In genomic region chr2:110211938-110212858, GRCh38 we compare ENCODE assay signal across 8 cellular contexts. TPM values are rescaled to one million over a fixed set of nuclear protein-coding genes. Genes with fewer than 3 reads are reported as not detected.
DNase-seq lines count a peak whose midpoint lies in the region; ATAC-seq lines count a peak whose summit lies in the region.

Gene MTLN (minus strand): TSS chr2:110212547. CDS start chr2:110212525, 22 bp downstream.

- peak; percentile 23 for DNase-seq in AG08396 (ENCODE audit: low spot score)
- peak; percentile 26 to 64 for DNase-seq in NCI-H446 (lab: John Stamatoyannopoulos, UW)
- peak; percentile 39 for DNase-seq in activated CD4-positive, alpha-beta T cell treated with anti-CD3 and anti-CD28 coated beads for 1 hour
- peak; percentile 71 for DNase-seq in cerebellum (ENCODE audit: low spot score)
- DNase-seq in kidney glomerular epithelial cell (lab: John Stamatoyannopoulos, UW), result peak; percentile 74
- peak; percentile 14 to 35 for DNase-seq in stimulated activated CD4-positive, alpha-beta T cell treated with anti-CD3 and anti-CD28 coated beads, Interleukin-1b, Interleukin-23, amount 100 ng/mL, for 1 hour (ENCODE audit: low read depth in 2 of 2)

- ATAC-seq in GM18907 (IDR thresholded peaks at IDR 0.05; ENCODE audit: unreplicated experiment), result peak; percentile 89
- ATAC-seq in HG03139 (IDR thresholded peaks at IDR 0.05; ENCODE audit: unreplicated experiment), result peak; percentile 78

RNA-seq across cellular contexts. Expression of gene MTLN, which starts in this region (rescaled TPM):
- 15.9 TPM for total RNA-seq in cerebellum

Comparison
In these comparisons a context has a peak if more than half of its experiments do, and no peak if none do; other contexts are left out.
1. Peak in every context shown above with its lines: DNase-seq and ATAC-seq.
2. DNase-seq: peak in every context shown above with its lines; median percentile 74 in kidney glomerular epithelial cell; 71 in cerebellum; 45 in NCI-H446; 39 in activated CD4-positive, alpha-beta T cell treated with anti-CD3 and anti-CD28 coated beads for 1 hour; 24 in stimulated activated CD4-positive, alpha-beta T cell treated with anti-CD3 and anti-CD28 coated beads, Interleukin-1b, Interleukin-23, amount 100 ng/mL, for 1 hour; 23 in AG08396.